ENCODE assay signal across 27 cellular contexts in genomic region chr1:179104851-179105250, GRCh38.
"Had no signal": no experiment of that assay in that cellular context is flagged by ENCODE, and none has a peak within 500 bp of the region (broad histone marks: within the 10 kb centered on the region; RNA-seq: fewer than 3 reads in every experiment).

No MANE protein-coding gene starts in this region.

- H3K9ac ChIP-seq: neural progenitor cell, parathyroid adenoma had no signal

- H3K79me2 ChIP-seq: parathyroid adenoma had no signal

- ATAC-seq: left cardiac atrium, natural killer cell, psoas muscle, sciatic nerve had no signal

- H3K4me2 ChIP-seq: neural progenitor cell had no signal

- H2AFZ ChIP-seq: neural progenitor cell, parathyroid adenoma had no signal

- FAIRE-seq: urothelium cell line had no signal

- H3K9me3 Mint-ChIP-seq: mesothelial cell of epicardium; naive B cell; natural killer cell; nephron progenitor cell; neural progenitor cell; stimulated activated naive B cell treated with anti-CD40 and anti-IgM and Interleukin-4, amounts not matched to agents 10 μg/mL and 1 μg/mL and 100 μg/mL, for 72 hours had no signal

- H3K4me1 ChIP-seq: left lung, neural progenitor cell, parathyroid adenoma, stomach, testis, thyroid gland, transverse colon, upper lobe of right lung had no signal

- H3K4me3 ChIP-seq: left lung, lung, neural progenitor cell, psoas muscle, skin epidermis, stomach, testis, thyroid gland, transverse colon, upper lobe of right lung had no signal

- H3K27ac ChIP-seq: left lung, neural progenitor cell, neutrophil, parathyroid adenoma, psoas muscle, skin epidermis, stomach, testis, thyroid gland, transverse colon, upper lobe of right lung had no signal

- H3K27me3 ChIP-seq: left lung, neural progenitor cell, neutrophil, stomach, testis, thyroid gland, transverse colon, upper lobe of right lung had no signal

- DNase-seq: hippocampal formation; left cardiac atrium; left lung; naive B cell; natural killer cell; nephron progenitor cell; occipital lobe; psoas muscle; stimulated activated CD4-positive, alpha-beta T cell treated with anti-CD3 and anti-CD28 coated beads, Interleukin-12 subunit alpha, Interleukin-12 subunit beta, amount 100 ng/mL, for 4 hours; stimulated activated CD4-positive, alpha-beta T cell treated with anti-CD3 and anti-CD28 coated beads, Interleukin-15, amount 100 ng/mL, for 24 hours; stimulated activated CD4-positive, alpha-beta T cell treated with anti-CD3 and anti-CD28 coated beads, Interleukin-2, amount 100 ng/mL, for 24 hours; stimulated activated CD4-positive, alpha-beta T cell treated with anti-CD3 and anti-CD28 coated beads, Interleukin-4, amount 100 ng/mL, for 1 hour; stimulated activated naive B cell treated with anti-CD40 and anti-IgM and Interleukin-4, amounts not matched to agents 10 μg/mL and 1 μg/mL and 100 μg/mL, for 72 hours; stimulated activated naive CD8-positive, alpha-beta T cell treated with anti-CD3 and anti-CD28 coated beads, Interleukin-15, Interleukin-2, amounts not matched to agents 100 U/mL and 50 U/mL, for 24 hours; stomach; testis; transverse colon; upper lobe of right lung had no signal

- H3K9me3 ChIP-seq: left lung, neutrophil, psoas muscle, stomach, testis, thyroid gland, transverse colon, upper lobe of right lung had no signal

- H3K36me3 ChIP-seq: neural progenitor cell had no signal

- H3K27ac Mint-ChIP-seq: mesothelial cell of epicardium; naive B cell; natural killer cell; nephron progenitor cell; neural progenitor cell; stimulated activated naive B cell treated with anti-CD40 and anti-IgM and Interleukin-4, amounts not matched to agents 10 μg/mL and 1 μg/mL and 100 μg/mL, for 72 hours had no signal
